ENCODE assay signal across 1 cellular context in genomic region chr10:69398466-69398865, GRCh38.
TF ChIP-seq lines count a peak whose summit lies in the region.

No MANE protein-coding gene starts in this region.

TF ChIP-seq in SK-N-SH, 30 proteins besides CTCF, POLR2A, EP300 and RAD21:
- 0 out of 2 replicates have a peak, but pooled peaks have one; percentile 24 for TF ChIP-seq MXI1 (IDR thresholded peaks at IDR 0.05; ENCODE audit: low read depth, low read length)
- TF ChIP-seq CHD2 (IDR thresholded peaks at IDR 0.05; ENCODE audit: low read length, partially characterized antibody) = peak; percentile 6
- TF ChIP-seq YY1 (IDR thresholded peaks at IDR 0.05; ENCODE audit: low read depth) = no peak
- no peak for TF ChIP-seq PBX3 (IDR thresholded peaks at IDR 0.05)
